22 cellular contexts compared by ENCODE assay signal in genomic region chr19:16133818-16134217, GRCh38. TPM values are rescaled to one million over a fixed set of nuclear protein-coding genes. Genes with fewer than 3 reads are reported as not detected.
DNase-seq lines count a peak whose midpoint lies in the region; TF ChIP-seq lines count a peak whose summit lies in the region.
"Had no signal": no experiment of that assay in that cellular context is flagged by ENCODE, and none has a peak within 500 bp of the region (broad histone marks: within the 10 kb centered on the region; RNA-seq: fewer than 3 reads in every experiment).

No MANE protein-coding gene starts in this region.

- no peak overlapping the region for H3K4me3 Mint-ChIP-seq in mesothelial cell of epicardium
- H3K4me3 Mint-ChIP-seq: activated CD4-positive, alpha-beta memory T cell treated with anti-CD3 and anti-CD28 coated beads, Interleukin-2, amount 10 ng/mL, durations not matched to agents 7 days and 5 days had no signal

- H3K23ac ChIP-seq in neuronal stem cell (ENCODE audit: low read depth, low read length, poor library complexity) = no peak overlapping the region

- no peaks in the 10 kb centered on the region for H3K79me1 ChIP-seq in neuronal stem cell (ENCODE audit: low read depth, low read length)

- no peak overlapping the region for H3K14ac ChIP-seq in neuronal stem cell (ENCODE audit: low read length)

- 74 to 83% methylated on average over 4 of the region's 4 CpGs for WGBS in GM23248 (ENCODE audit: low coverage in 1 of 2, low lambda C conversion rate in 2 of 2, missing lambda C conversion rate in 2 of 2), 2 experiments
- no CpG with 5 or more reads among the region's 4 CpGs for WGBS in neuronal stem cell (ENCODE audit: extremely low coverage in 2 of 2, insufficient read length in 2 of 2, insufficient replicate concordance in 1 of 2), 2 donors

- H3K9me3 Mint-ChIP-seq in mesothelial cell of epicardium = peaks cover 8% of the 10 kb centered on the region
- H3K9me3 Mint-ChIP-seq: activated CD4-positive, alpha-beta memory T cell treated with anti-CD3 and anti-CD28 coated beads, Interleukin-2, amount 10 ng/mL, durations not matched to agents 7 days and 5 days had no signal

- no peak for TF ChIP-seq CTCF in RWPE1 (conservative IDR thresholded peaks at IDR 0.05; ENCODE audit: low read depth)
- no peak for TF ChIP-seq CTCF in mesothelial cell of epicardium (IDR thresholded peaks at IDR 0.05; ENCODE audit: unreplicated experiment)

- H2AK5ac ChIP-seq in neuronal stem cell (ENCODE audit: low read depth, low read length) = no peak overlapping the region

- no peaks in the 10 kb centered on the region for H3K9me2 ChIP-seq in GM23248 (ENCODE audit: insufficient read depth)

- in situ Hi-C loops in GM23248 (cut with MboI) = no loop called here

- no peak overlapping the region for H2BK12ac ChIP-seq in neuronal stem cell (ENCODE audit: low read length)

- H2AFZ ChIP-seq in GM23248 (no peak overlapping the region), neuronal stem cell (ENCODE audit: low read length) (no peak overlapping the region)

- H4K20me1 ChIP-seq in GM23248 (ENCODE audit: insufficient read depth) = no peaks in the 10 kb centered on the region

- POLR2A ChIA-PET in RWPE1 (lab: Yijun Ruan, JAX; ENCODE audit: low non-redundant PET) = interaction anchor here (0.6 kb wide), 1 partner anchor 28 kb away, joined by 11 read pairs; no protein-coding TSS in a partner anchor

- no peak overlapping the region for H3K18ac ChIP-seq in neuronal stem cell (ENCODE audit: low read length)

- H3K4me2 ChIP-seq in GM23248 (ENCODE audit: unreplicated experiment) = no peak overlapping the region
- no peak overlapping the region for H3K4me2 ChIP-seq in neuronal stem cell (ENCODE audit: insufficient read depth, low read length, poor library complexity, severe bottlenecking)
- H3K4me2 ChIP-seq: smooth muscle cell had no signal

- no peak overlapping the region for H4K8ac ChIP-seq in neuronal stem cell (ENCODE audit: low read depth, low read length)

- no peaks in the 10 kb centered on the region for H3K79me2 ChIP-seq in GM23248 (ENCODE audit: insufficient read depth)

- peaks cover 48% of the 10 kb centered on the region for H3K36me3 Mint-ChIP-seq in mesothelial cell of epicardium

- H3K27ac ChIP-seq in GM23248 = no peak overlapping the region
- peak overlapping the region; percentile 42 for H3K27ac ChIP-seq in RWPE1
- H3K27ac ChIP-seq in neuronal stem cell (replicated peaks; ENCODE audit: low read length) = no peak overlapping the region
- H3K27ac ChIP-seq: SK-N-MC, upper lobe of right lung had no signal

- no peak overlapping the region for H3K9ac ChIP-seq in GM23248
- no peak overlapping the region for H3K9ac ChIP-seq in neuronal stem cell (ENCODE audit: low read depth, low read length, poor library complexity)

- H3K4me1 ChIP-seq in GM23248 (ENCODE audit: insufficient read depth) = no peaks in the 10 kb centered on the region
- no peaks in the 10 kb centered on the region for H3K4me1 ChIP-seq in neuronal stem cell (ENCODE audit: control insufficient read depth in 2 of 2, insufficient read depth in 1 of 2, low read depth in 1 of 2, low read length in 2 of 2)
- H3K4me1 ChIP-seq: BE2C, upper lobe of right lung had no signal

- no peak overlapping the region for H2BK15ac ChIP-seq in neuronal stem cell (ENCODE audit: low read length)

- CTCF ChIA-PET in RWPE1 (lab: Yijun Ruan, JAX) = no interaction called here

- H2BK120ac ChIP-seq in neuronal stem cell (ENCODE audit: low read depth, low read length) = no peak overlapping the region

- H3K4ac ChIP-seq in neuronal stem cell (ENCODE audit: low read length) = no peak overlapping the region

- H2BK5ac ChIP-seq in neuronal stem cell (ENCODE audit: low read length) = peak overlapping the region; percentile 62

- H3K27ac Mint-ChIP-seq in mesothelial cell of epicardium = no peak overlapping the region
- H3K27ac Mint-ChIP-seq: activated CD4-positive, alpha-beta memory T cell treated with anti-CD3 and anti-CD28 coated beads, Interleukin-2, amount 10 ng/mL, durations not matched to agents 7 days and 5 days had no signal

- DNase-seq in GM23248 (peak; percentile 28), RWPE1 (ENCODE audit: low spot score) (no peak), neuronal stem cell (ENCODE audit: low spot score) (no peak), pons (ENCODE audit: low spot score) (no peak), mesothelial cell of epicardium (ENCODE audit: low spot score in 2 of 2, unreplicated experiment in 2 of 2) (no peak)
- DNase-seq: activated CD4-positive, alpha-beta memory T cell treated with anti-CD3 and anti-CD28 coated beads, Interleukin-2, amount 10 ng/mL, durations not matched to agents 7 days and 5 days; activated CD4-positive, CD25-positive, alpha-beta regulatory T cell; BE2C; dermis blood vessel endothelial cell; DMS 273 treated with DMSO at 0.1 percent for 48 hours; foreskin melanocyte; KBM-7; kidney glomerular epithelial cell; NCI-H187 treated with DMSO at 0.1 percent for 48 hours; stimulated activated CD4-positive, alpha-beta T cell treated with anti-CD3 and anti-CD28 coated beads, Interleukin-4, amount 100 ng/mL, for 1 hour; upper lobe of right lung had no signal

- H3K4me3 ChIP-seq in GM23248 (no peak overlapping the region), neuronal stem cell (ENCODE audit: low read length in 2 of 2) (no peak overlapping the region)
- H3K4me3 ChIP-seq: SK-N-MC, smooth muscle cell, upper lobe of right lung had no signal

- H3K4me1 Mint-ChIP-seq in mesothelial cell of epicardium = no peaks in the 10 kb centered on the region

- no peaks in the 10 kb centered on the region for H3K9me3 ChIP-seq in GM23248 (ENCODE audit: low read depth)
- peaks cover 0 to 3% of the 10 kb centered on the region in 2 donors for H3K9me3 ChIP-seq in neuronal stem cell (replicated peaks in 1 of 2; ENCODE audit: control insufficient read depth in 2 of 2, insufficient read depth in 1 of 2, low read depth in 1 of 2, low read length in 2 of 2)
- H3K9me3 ChIP-seq: BE2C, upper lobe of right lung had no signal

- no peaks in the 10 kb centered on the region; the same call in 1 of the 2 replicates for H3K36me3 ChIP-seq in GM23248 (ENCODE audit: low read depth)
- H3K36me3 ChIP-seq in neuronal stem cell (replicated peaks in 1 of 2; ENCODE audit: control insufficient read depth in 2 of 2, insufficient read depth in 2 of 2, low read length in 2 of 2) = peaks cover 39 to 58% of the 10 kb centered on the region in 2 donors

- no peaks in the 10 kb centered on the region for H3F3A ChIP-seq in GM23248 (ENCODE audit: insufficient read depth)

- peaks cover 3% of the 10 kb centered on the region for H3K27me3 Mint-ChIP-seq in mesothelial cell of epicardium (ENCODE audit: low read depth)
- H3K27me3 Mint-ChIP-seq: activated CD4-positive, alpha-beta memory T cell treated with anti-CD3 and anti-CD28 coated beads, Interleukin-2, amount 10 ng/mL, durations not matched to agents 7 days and 5 days had no signal

- H4K91ac ChIP-seq in neuronal stem cell (ENCODE audit: low read depth, low read length, poor library complexity) = no peak overlapping the region

- H3K27me3 ChIP-seq in GM23248 (replicated peaks; ENCODE audit: insufficient read depth) (no peaks in the 10 kb centered on the region), neuronal stem cell (ENCODE audit: control insufficient read depth in 3 of 3, insufficient read depth in 3 of 3, low read depth in 1 of 3, low read length in 3 of 3) (no peaks in the 10 kb centered on the region)
- H3K27me3 ChIP-seq: BE2C, upper lobe of right lung had no signal

RNA-seq across cellular contexts. Expression of gene HSH2D, which starts 9.7 kb away (rescaled TPM):
- not detected in 2 replicates for total RNA-seq in GM23248 (2014; rRNA removed; shearing (Covaris generic))
- 0.13 TPM in 1 of 2 replicates, not detected in the other for polyA plus RNA-seq in GM23248 (2016; fragmentation: Nextera tagmentation; extraction: Ambion mirVana)
- polyA plus RNA-seq in neuronal stem cell (2013, experiment 1 of 2) = 0.01 TPM
- polyA plus RNA-seq in neuronal stem cell (2013, experiment 2 of 2) = 0.04 TPM
- 0.27 to 0.38 TPM (median 0.32 TPM) in 3 replicates for total RNA-seq in mesothelial cell of epicardium
- total RNA-seq: dermis blood vessel endothelial cell, pulmonary artery endothelial cell, smooth muscle cell had no signal
- polyA plus RNA-seq: neural cell had no signal

RNA-seq across cellular contexts. Expression of gene RAB8A, which starts 22.1 kb away (rescaled TPM):
- total RNA-seq in GM23248 (2014; rRNA removed; shearing (Covaris generic)) = 29.5 and 42.6 TPM in 2 replicates
- 106 and 112 TPM in 2 replicates for polyA plus RNA-seq in GM23248 (2016; fragmentation: Nextera tagmentation; extraction: Ambion mirVana)
- polyA plus RNA-seq in neuronal stem cell (2013, experiment 1 of 2) = 43.0 TPM
- 44.3 TPM for polyA plus RNA-seq in neuronal stem cell (2013, experiment 2 of 2)
- 65.6 to 70.3 TPM (median 69.4 TPM) in 3 replicates for total RNA-seq in mesothelial cell of epicardium

RNA-seq across cellular contexts. Expression of gene CIB3, which starts 39.5 kb away (rescaled TPM):
- total RNA-seq in GM23248 (2014; rRNA removed; shearing (Covaris generic)) = not detected in 2 replicates
- polyA plus RNA-seq in GM23248 (2016; fragmentation: Nextera tagmentation; extraction: Ambion mirVana) = not detected in 2 replicates
- not detected for polyA plus RNA-seq in neuronal stem cell (2013, experiment 1 of 2)
- polyA plus RNA-seq in neuronal stem cell (2013, experiment 2 of 2) = not detected
- total RNA-seq in mesothelial cell of epicardium = not detected in 3 replicates
- total RNA-seq: activated CD4-positive, alpha-beta memory T cell treated with anti-CD3 and anti-CD28 coated beads, Interleukin-2, amount 10 ng/mL, durations not matched to agents 7 days and 5 days; bronchial epithelial cell; dermis blood vessel endothelial cell; mesenteric fat pad; pulmonary artery endothelial cell; smooth muscle cell; upper lobe of right lung had no signal
- polyA plus RNA-seq: neural cell, smooth muscle cell had no signal

RNA-seq across cellular contexts. Expression of gene FAM32A, which starts 51.4 kb away (rescaled TPM):
- total RNA-seq in GM23248 (2014; rRNA removed; shearing (Covaris generic)) = 114 and 120 TPM in 2 replicates
- polyA plus RNA-seq in GM23248 (2016; fragmentation: Nextera tagmentation; extraction: Ambion mirVana) = 122 and 126 TPM in 2 replicates
- 87.0 TPM for polyA plus RNA-seq in neuronal stem cell (2013, experiment 1 of 2)
- polyA plus RNA-seq in neuronal stem cell (2013, experiment 2 of 2) = 83.2 TPM
- total RNA-seq in mesothelial cell of epicardium = 88.1 to 90.3 TPM (median 88.9 TPM) in 3 replicates

RNA-seq across cellular contexts. Expression of gene TPM4, which starts 57.5 kb away (rescaled TPM):
- 1,413 and 1,469 TPM in 2 replicates for total RNA-seq in GM23248 (2014; rRNA removed; shearing (Covaris generic))
- 1,408 and 1,423 TPM in 2 replicates for polyA plus RNA-seq in GM23248 (2016; fragmentation: Nextera tagmentation; extraction: Ambion mirVana)
- polyA plus RNA-seq in neuronal stem cell (2013, experiment 1 of 2) = 413 TPM
- 408 TPM for polyA plus RNA-seq in neuronal stem cell (2013, experiment 2 of 2)
- 561 to 582 TPM (median 564 TPM) in 3 replicates for total RNA-seq in mesothelial cell of epicardium
